15 cellular contexts compared by ENCODE assay signal in the genomic region with DNA sequence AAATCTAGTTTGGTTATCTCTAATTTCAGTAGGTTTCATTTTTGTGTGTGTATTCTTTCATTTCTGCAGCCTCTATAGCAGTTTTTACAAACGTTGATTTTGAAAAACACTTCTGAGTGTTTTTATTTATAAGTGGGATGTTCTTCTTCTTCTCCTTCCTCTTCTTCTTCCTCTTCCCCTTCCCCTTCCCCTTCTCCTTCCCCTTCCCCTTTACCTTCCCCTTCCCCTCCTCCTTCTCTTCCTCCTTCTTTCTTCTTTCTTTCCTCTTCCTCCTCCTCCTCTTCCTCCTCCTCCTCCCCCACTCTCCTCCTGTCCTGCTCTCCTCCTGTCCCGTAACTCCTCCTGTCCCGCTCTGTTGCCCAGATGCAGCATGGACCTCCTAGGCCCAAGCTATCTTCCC. TPM values are rescaled to one million over a fixed set of nuclear protein-coding genes. Genes with fewer than 3 reads are reported as not detected.
DNase-seq lines count a peak whose midpoint lies in the region; ATAC-seq, FAIRE-seq and TF ChIP-seq lines count a peak whose summit lies in the region.
"Had no signal": no experiment of that assay in that cellular context is flagged by ENCODE, and none has a peak within 500 bp of the region (broad histone marks: within the 10 kb centered on the region; RNA-seq: fewer than 3 reads in every experiment).

No MANE protein-coding gene starts in this region.

- peaks cover 58% of the 10 kb centered on the region for H3K79me2 ChIP-seq in HepG2 (ENCODE audit: insufficient read depth, low read length)

- 60% methylated on average over 3 of the region's 3 CpGs for WGBS in HepG2 (ENCODE audit: low lambda C conversion rate)
- 43% methylated on average over 3 of the region's 3 CpGs for WGBS in right lobe of liver (ENCODE audit: insufficient coverage, low coverage, low lambda C conversion rate, missing lambda C conversion rate)
- WGBS in psoas muscle, 3 donors, result 39 to 51% (median 47%) methylated on average over 3 of the region's 3 CpGs
- WGBS in heart left ventricle, 4 donors, result 47 to 53% (median 49%) methylated on average over 3 of the region's 3 CpGs

- no peaks in the 10 kb centered on the region for H3K27me3 Mint-ChIP-seq in activated T-helper 2 cell treated with anti-CD3 and anti-CD28 coated beads, Interferon-gamma antibody, Interleukin-2, Interleukin-4, amounts not matched to agents 10 μg/mL and 5 μg/mL and 100 μg/mL, durations not matched to agents 14 hours and 24 hours and 36 hours (ENCODE audit: low read depth)
- H3K27me3 Mint-ChIP-seq in stimulated activated memory B cell treated with anti-CD40 and anti-IgM and Interleukin-4, amounts not matched to agents 10 μg/mL and 1 μg/mL and 100 μg/mL, for 72 hours, result no peaks in the 10 kb centered on the region
- H3K27me3 Mint-ChIP-seq: B cell had no signal

- H3K4me3 Mint-ChIP-seq in activated T-helper 2 cell treated with anti-CD3 and anti-CD28 coated beads, Interferon-gamma antibody, Interleukin-2, Interleukin-4, amounts not matched to agents 10 μg/mL and 5 μg/mL and 100 μg/mL, durations not matched to agents 14 hours and 24 hours and 36 hours (ENCODE audit: low read depth), result no peak overlapping the region
- H3K4me3 Mint-ChIP-seq in stimulated activated memory B cell treated with anti-CD40 and anti-IgM and Interleukin-4, amounts not matched to agents 10 μg/mL and 1 μg/mL and 100 μg/mL, for 72 hours, result no peak overlapping the region
- H3K4me3 Mint-ChIP-seq: B cell, H9 had no signal

- no peaks in the 10 kb centered on the region for H4K20me1 ChIP-seq in HepG2 (ENCODE audit: insufficient read depth, low read length)

- TF ChIP-seq POLR2A in HepG2 (IDR thresholded peaks at IDR 0.05; ENCODE audit: insufficient read depth in 1 of 2, low read depth in 2 of 2, low read length in 2 of 2), result no peak
- TF ChIP-seq POLR2A in right lobe of liver (IDR thresholded peaks at IDR 0.05), result no peak
- TF ChIP-seq POLR2A in heart left ventricle (IDR thresholded peaks at IDR 0.05), result no peak

- CTCF ChIA-PET in HepG2 (lab: Yijun Ruan, JAX; ENCODE audit: low intra/inter-chr PET ratio, low total read pairs), result no interaction called here

- H3K4me2 ChIP-seq in HepG2 (ENCODE audit: low read depth, low read length), result no peak overlapping the region

- TF ChIP-seq CTCF in HepG2 (CRISPR knock-in tag; IDR thresholded peaks at IDR 0.05) (no peak), right lobe of liver (IDR thresholded peaks at IDR 0.05) (no peak), HL-60 (IDR thresholded peaks at IDR 0.05; ENCODE audit: insufficient read depth, low read length) (no peak), psoas muscle (IDR thresholded peaks at IDR 0.05) (no peak), heart left ventricle (IDR thresholded peaks at IDR 0.05) (no peak)

- no peak overlapping the region for H3K9ac ChIP-seq in HepG2 (ENCODE audit: insufficient read depth, low read depth, low read length)

- ATAC-seq in HepG2 (no peak), right lobe of liver (no peak), psoas muscle (no peak), GM19452 (IDR thresholded peaks at IDR 0.05; ENCODE audit: unreplicated experiment) (no peak), heart left ventricle (no peak)
- ATAC-seq in stimulated activated memory B cell treated with anti-CD40 and anti-IgM and Interleukin-4, amounts not matched to agents 10 μg/mL and 1 μg/mL and 100 μg/mL, for 72 hours, result no peak

- H2AFZ ChIP-seq in HepG2 (ENCODE audit: low read length), result no peak overlapping the region

- H3K4me3 ChIP-seq in HepG2 (replicated peaks in 1 of 3; ENCODE audit: insufficient read depth in 1 of 3, low read depth in 2 of 3, low read length in 3 of 3) (no peak overlapping the region), right lobe of liver (no peak overlapping the region), HL-60 (replicated peaks; ENCODE audit: insufficient read depth, low read length) (no peak overlapping the region), psoas muscle (no peak overlapping the region), heart left ventricle (no peak overlapping the region)
- H3K4me3 ChIP-seq: SJCRH30 had no signal

- TF ChIP-seq EP300 in HepG2 (IDR thresholded peaks at IDR 0.05; ENCODE audit: low read depth in 2 of 2, low read length in 2 of 2), result no peak
- TF ChIP-seq EP300 in HepG2 (CRISPR knock-in tag; IDR thresholded peaks at IDR 0.05; ENCODE audit: borderline replicate concordance), result no peak

- H3K9me3 ChIP-seq in HepG2 (ENCODE audit: low read length) (no peaks in the 10 kb centered on the region), right lobe of liver (no peaks in the 10 kb centered on the region), psoas muscle (no peaks in the 10 kb centered on the region), heart left ventricle (no peaks in the 10 kb centered on the region)
- H3K9me3 ChIP-seq: SJCRH30 had no signal

- no peak overlapping the region for H3K27ac ChIP-seq in HepG2 (ENCODE audit: extremely low read length, insufficient read depth, low read length)
- no peak overlapping the region for H3K27ac ChIP-seq in right lobe of liver
- peak overlapping the region; percentile 84 for H3K27ac ChIP-seq in HL-60 (replicated peaks)
- no peak overlapping the region for H3K27ac ChIP-seq in psoas muscle
- H3K27ac ChIP-seq in heart left ventricle, result no peak overlapping the region
- H3K27ac ChIP-seq: SJCRH30 had no signal

- DNase-seq in HepG2 (ENCODE audit: low spot score), result no peak
- no peak for DNase-seq in right lobe of liver
- peak in 1 of 2 experiments; percentile 31 for DNase-seq in HL-60 (ENCODE audit: low read depth in 1 of 2, low spot score in 1 of 2)
- DNase-seq in activated T-helper 2 cell treated with anti-CD3 and anti-CD28 coated beads, Interferon-gamma antibody, Interleukin-2, Interleukin-4, amounts not matched to agents 10 μg/mL and 5 μg/mL and 100 μg/mL, durations not matched to agents 14 hours and 24 hours and 36 hours (ENCODE audit: low spot score), result no peak
- DNase-seq in psoas muscle, result no peak
- DNase-seq in heart left ventricle, result no peak
- DNase-seq: H9, NCI-H1417, NCI-H2029, NCI-H2171 treated with DMSO at 0.1 percent for 48 hours, NCI-H510A, SJCRH30 had no signal

- no peak for TF ChIP-seq RAD21 in HepG2 (CRISPR knock-in tag; IDR thresholded peaks at IDR 0.05)

- H3K36me3 ChIP-seq in HepG2 (replicated peaks in 1 of 2; ENCODE audit: control insufficient read depth in 1 of 2, insufficient read depth in 2 of 2, low read length in 2 of 2) (peaks cover 12 to 37% of the 10 kb centered on the region in 2 experiments), right lobe of liver (peaks cover 0 to 22% (median 2%) of the 10 kb centered on the region in 4 donors), psoas muscle (ENCODE audit: insufficient read depth in 1 of 2, low read depth in 1 of 2) (peaks cover 4 to 44% of the 10 kb centered on the region in 2 donors), heart left ventricle (peaks cover 0 to 36% (median 26%) of the 10 kb centered on the region in 9 donors)

- in situ Hi-C loops in HepG2 (cut with HindIII; ENCODE audit: extremely low pct_ligation_motif_present, low pct_unique_long_range_greater_than_20kb), result no loop called here

- H3K27me3 ChIP-seq in HepG2 (ENCODE audit: control insufficient read depth in 1 of 2, insufficient read depth in 2 of 2, low read length in 2 of 2) (no peaks in the 10 kb centered on the region; a peak in 1 of 5 replicates), right lobe of liver (no peaks in the 10 kb centered on the region), HL-60 (ENCODE audit: insufficient read depth, poor library complexity, severe bottlenecking) (no peaks in the 10 kb centered on the region), psoas muscle (ENCODE audit: insufficient read depth in 3 of 3, low read length in 2 of 3) (no peaks in the 10 kb centered on the region), heart left ventricle (no peaks in the 10 kb centered on the region)
- H3K27me3 ChIP-seq: SJCRH30 had no signal

- peaks cover 41% of the 10 kb centered on the region for H3K4me1 ChIP-seq in HepG2 (ENCODE audit: insufficient read depth, low read length)
- H3K4me1 ChIP-seq in right lobe of liver, result peaks cover 0 to 12% (median 0%) of the 10 kb centered on the region in 4 donors
- H3K4me1 ChIP-seq in psoas muscle, result peaks cover 17% of the 10 kb centered on the region
- peaks cover 0 to 26% (median 12%) of the 10 kb centered on the region in 12 donors for H3K4me1 ChIP-seq in heart left ventricle
- H3K4me1 ChIP-seq: SJCRH30 had no signal

- peaks cover 32% of the 10 kb centered on the region for H3K4me1 Mint-ChIP-seq in activated T-helper 2 cell treated with anti-CD3 and anti-CD28 coated beads, Interferon-gamma antibody, Interleukin-2, Interleukin-4, amounts not matched to agents 10 μg/mL and 5 μg/mL and 100 μg/mL, durations not matched to agents 14 hours and 24 hours and 36 hours (ENCODE audit: low read depth)
- H3K4me1 Mint-ChIP-seq in stimulated activated memory B cell treated with anti-CD40 and anti-IgM and Interleukin-4, amounts not matched to agents 10 μg/mL and 1 μg/mL and 100 μg/mL, for 72 hours, result peaks cover 29% of the 10 kb centered on the region

- POLR2A ChIA-PET in HepG2 (lab: Yijun Ruan, JAX), result no interaction called here

- no TSS peak for BruUV-seq in HepG2 (replicated peaks; lab: Mats Ljungman, UMichigan)

- no peaks in the 10 kb centered on the region for H3K9me3 Mint-ChIP-seq in activated T-helper 2 cell treated with anti-CD3 and anti-CD28 coated beads, Interferon-gamma antibody, Interleukin-2, Interleukin-4, amounts not matched to agents 10 μg/mL and 5 μg/mL and 100 μg/mL, durations not matched to agents 14 hours and 24 hours and 36 hours
- no peaks in the 10 kb centered on the region for H3K9me3 Mint-ChIP-seq in stimulated activated memory B cell treated with anti-CD40 and anti-IgM and Interleukin-4, amounts not matched to agents 10 μg/mL and 1 μg/mL and 100 μg/mL, for 72 hours
- H3K9me3 Mint-ChIP-seq: H9 had no signal

- H3K27ac Mint-ChIP-seq in activated T-helper 2 cell treated with anti-CD3 and anti-CD28 coated beads, Interferon-gamma antibody, Interleukin-2, Interleukin-4, amounts not matched to agents 10 μg/mL and 5 μg/mL and 100 μg/mL, durations not matched to agents 14 hours and 24 hours and 36 hours, result peak overlapping the region; percentile 63
- H3K27ac Mint-ChIP-seq in stimulated activated memory B cell treated with anti-CD40 and anti-IgM and Interleukin-4, amounts not matched to agents 10 μg/mL and 1 μg/mL and 100 μg/mL, for 72 hours, result peak overlapping the region; percentile 34
- H3K27ac Mint-ChIP-seq: B cell had no signal

- no peak for FAIRE-seq in HepG2 (lab: Jason Lieb, UNC)

- intact Hi-C loops in HepG2 (cut with micrococcal nuclease; ENCODE audit: unreplicated experiment) (no loop called here), right lobe of liver (cut with DNase I) (no loop called here), psoas muscle (cut with DNase I) (loop anchor here in 1 of 2 donors (10.0 kb wide), 1 partner anchor 210 kb away; a partner anchor contains a TSS), heart left ventricle (cut with DNase I) (loop anchor here in 3 of 10 donors (10.0 kb wide), 1 partner anchor 210 kb away; a partner anchor contains a TSS)
- intact Hi-C loops in activated T-helper 2 cell treated with anti-CD3 and anti-CD28 coated beads, Interferon-gamma antibody, Interleukin-2, Interleukin-4, amounts not matched to agents 10 μg/mL and 5 μg/mL and 100 μg/mL, durations not matched to agents 14 hours and 24 hours and 36 hours (cut with micrococcal nuclease), result loop anchor here (10.0 kb wide), 1 partner anchor 390 kb away; a partner anchor contains a TSS

- peaks cover 60% of the 10 kb centered on the region for H3K36me3 Mint-ChIP-seq in activated T-helper 2 cell treated with anti-CD3 and anti-CD28 coated beads, Interferon-gamma antibody, Interleukin-2, Interleukin-4, amounts not matched to agents 10 μg/mL and 5 μg/mL and 100 μg/mL, durations not matched to agents 14 hours and 24 hours and 36 hours (ENCODE audit: low read depth)
- peaks cover 29% of the 10 kb centered on the region for H3K36me3 Mint-ChIP-seq in stimulated activated memory B cell treated with anti-CD40 and anti-IgM and Interleukin-4, amounts not matched to agents 10 μg/mL and 1 μg/mL and 100 μg/mL, for 72 hours

RNA-seq across cellular contexts. Expression of a gene that starts 4.2 kb away (rescaled TPM):
- total RNA-seq in HepG2 (2016; rRNA removed; fragmentation: Illumina TruSeq; extraction: Trizol) (56.4 and 83.2 TPM in 2 replicates), right lobe of liver (10 to 100 TPM; 31.4 to 96.5 (median 41.4) TPM), psoas muscle (10 to 100 TPM; 31.2 to 41.7 (median 37.7) TPM), heart left ventricle (10 to 100 TPM; 24.0 to 77.4 (median 33.3) TPM)
- 10.2 and 10.6 TPM in 2 replicates for total RNA-seq in HepG2 (2016; cell fraction: cytosol; rRNA removed; fragmentation: Illumina TruSeq; extraction: Trizol; ENCODE audit: low read depth)
- 53.9 and 81.0 TPM in 2 replicates for total RNA-seq in HepG2 (2016; cell fraction: insoluble cytoplasmic fraction; rRNA removed; fragmentation: Illumina TruSeq; extraction: Trizol)
- total RNA-seq in HepG2 (2016; cell fraction: membrane; rRNA removed; fragmentation: Illumina TruSeq; extraction: Trizol), result 15.1 and 16.2 TPM in 2 replicates
- 99.0 and 108 TPM in 2 replicates for total RNA-seq in HepG2 (2016; cell fraction: nucleus; rRNA removed; fragmentation: Illumina TruSeq; extraction: Trizol)
- polyA plus RNA-seq in HepG2 (2011; rRNA removed) (26.7 and 35.8 TPM in 2 replicates), psoas muscle (10 to 100 TPM; 11.1 to 32.1 (median 12.7) TPM), heart left ventricle (10 to 100 TPM in 1 of 2 donors, 1 to 10 TPM in 1; 5.8 to 24.9 TPM)
- 23.2 and 25.7 TPM in 2 replicates for polyA plus RNA-seq in HepG2 (2011; cell fraction: cytosol; rRNA removed)
- polyA plus RNA-seq in HepG2 (2011; cell fraction: nucleus; rRNA removed), result 23.0 and 23.4 TPM in 2 replicates
- 32.1 and 43.1 TPM in 2 replicates for polyA plus RNA-seq in HepG2 (2012)
- polyA plus RNA-seq in HepG2 (2016; cell fraction: cytosol; fragmentation: Illumina TruSeq; extraction: Trizol; ENCODE audit: low read depth), result 2.6 and 3.3 TPM in 2 replicates
- 25.9 and 30.7 TPM in 2 replicates for polyA plus RNA-seq in HepG2 (2016; cell fraction: insoluble cytoplasmic fraction; fragmentation: Illumina TruSeq; extraction: Trizol; ENCODE audit: low read depth)
- 4.8 and 6.9 TPM in 2 replicates for polyA plus RNA-seq in HepG2 (2016; cell fraction: membrane; fragmentation: Illumina TruSeq; extraction: Trizol; ENCODE audit: low read depth)
- 80.4 and 80.6 TPM in 2 replicates for polyA plus RNA-seq in HepG2 (2016; cell fraction: nucleus; fragmentation: Illumina TruSeq; extraction: Trizol; ENCODE audit: insufficient read depth, low read depth)
- polyA minus RNA-seq in HepG2 (2011; rRNA and poly(A)+ RNA removed; ENCODE audit: low replicate concordance), result 24.8 and 73.9 TPM in 2 replicates
- polyA minus RNA-seq in HepG2 (2011; cell fraction: cytosol; rRNA and poly(A)+ RNA removed), result 59.4 and 63.1 TPM in 2 replicates
- polyA minus RNA-seq in HepG2 (2011; cell fraction: nucleus; rRNA and poly(A)+ RNA removed), result 73.8 and 83.4 TPM in 2 replicates
- 72.4 and 74.7 TPM in 2 replicates for total RNA-seq in activated T-helper 2 cell treated with anti-CD3 and anti-CD28 coated beads, Interferon-gamma antibody, Interleukin-2, Interleukin-4, amounts not matched to agents 10 μg/mL and 5 μg/mL and 100 μg/mL, durations not matched to agents 14 hours and 24 hours and 36 hours
